ENCODE assay signal across 1 cellular context in genomic region chr7:107953265-107953923, GRCh38.
TF ChIP-seq lines count a peak whose summit lies in the region.

No MANE protein-coding gene starts in this region.

TF ChIP-seq in WTC11, 78 proteins besides CTCF, POLR2A, EP300 and RAD21:
- TF ChIP-seq TEAD4 (CRISPR knock-in tag; IDR thresholded peaks at IDR 0.05) (no peak), FOXP1 (CRISPR knock-in tag; IDR thresholded peaks at IDR 0.05; ENCODE audit: borderline replicate concordance) (no peak), ETV6 (CRISPR knock-in tag; IDR thresholded peaks at IDR 0.05) (no peak), ZNF263 (CRISPR knock-in tag; IDR thresholded peaks at IDR 0.05; ENCODE audit: low read depth) (no peak), GABPB1 (CRISPR knock-in tag; IDR thresholded peaks at IDR 0.05) (no peak), ELF4 (CRISPR knock-in tag; IDR thresholded peaks at IDR 0.05; ENCODE audit: low read depth) (no peak), E2F4 (CRISPR knock-in tag; IDR thresholded peaks at IDR 0.05; ENCODE audit: borderline replicate concordance, low read depth) (no peak), USF1 (CRISPR knock-in tag; IDR thresholded peaks at IDR 0.05) (no peak)
